Comparison of ENCODE assay signal across 20 cellular contexts in the genomic region with DNA sequence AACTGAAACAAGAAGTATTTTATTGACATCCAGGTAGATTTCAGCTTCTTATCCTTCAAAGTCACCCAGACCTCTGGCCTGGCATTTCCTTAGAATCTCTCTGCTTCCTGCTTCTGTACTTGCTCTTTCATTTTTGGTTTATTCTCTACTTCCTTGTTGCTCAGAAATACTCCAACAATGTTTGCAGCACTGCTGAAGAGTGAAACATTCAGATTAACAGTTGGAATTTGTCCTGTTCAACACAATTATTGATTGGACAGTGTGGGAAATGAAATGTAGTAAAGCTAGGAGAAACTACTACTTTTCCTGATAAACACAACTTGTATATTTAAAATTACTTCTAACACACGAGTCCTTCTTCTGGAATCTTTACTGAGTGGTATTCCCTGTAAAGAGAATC.
DNase-seq lines count a peak whose midpoint lies in the region; ATAC-seq and TF ChIP-seq lines count a peak whose summit lies in the region.
"Had no signal": no experiment of that assay in that cellular context is flagged by ENCODE, and none has a peak within 500 bp of the region (broad histone marks: within the 10 kb centered on the region; RNA-seq: fewer than 3 reads in every experiment).

No MANE protein-coding gene starts in this region.

- H2AFZ ChIP-seq in ACC112 (ENCODE audit: low read length, unreplicated experiment) (peak overlapping the region; percentile 32), OCI-LY3 (ENCODE audit: low read depth, low read length) (peak overlapping the region; percentile 15; the same call in 1 of the 2 replicates)
- H2AFZ ChIP-seq: GM23338 had no signal

- H3K4me3 ChIP-seq in ACC112 (ENCODE audit: low read depth, low read length), result no peak overlapping the region
- H3K4me3 ChIP-seq in OCI-LY3 (ENCODE audit: low read length), result no peak overlapping the region
- no peak overlapping the region for H3K4me3 ChIP-seq in right lobe of liver
- H3K4me3 ChIP-seq in testis, result no peak overlapping the region
- H3K4me3 ChIP-seq: BLaER1 treated with 17β-estradiol and CSF1 and Interleukin-3, amounts not matched to agents 10 nM and 100 nM; GM23338 had no signal

- TF ChIP-seq POLR2A in right lobe of liver (IDR thresholded peaks at IDR 0.05), result no peak
- TF ChIP-seq POLR2A in testis (IDR thresholded peaks at IDR 0.05), result no peak

- H3K4me1 ChIP-seq in ACC112 (ENCODE audit: control insufficient read depth, insufficient read depth, low read length, unreplicated experiment) (no peaks in the 10 kb centered on the region), OCI-LY3 (ENCODE audit: low read length) (no peaks in the 10 kb centered on the region), right lobe of liver (peaks cover 0 to 8% (median 3%) of the 10 kb centered on the region in 4 donors), testis (no peaks in the 10 kb centered on the region)
- H3K4me1 ChIP-seq: BE2C; BLaER1 treated with 17β-estradiol and CSF1 and Interleukin-3, amounts not matched to agents 10 nM and 100 nM had no signal

- intact Hi-C loops in right lobe of liver (cut with DNase I), result no loop called here
- intact Hi-C loops in testis (cut with DNase I; ENCODE audit: low total_unique reads), result no loop called here

- H3K4me2 ChIP-seq in OCI-LY3 (ENCODE audit: low read length), result no peak overlapping the region
- H3K4me2 ChIP-seq: BLaER1 treated with 17β-estradiol and CSF1 and Interleukin-3, amounts not matched to agents 10 nM and 100 nM; GM23338 had no signal

- H3K27me3 ChIP-seq in ACC112 (ENCODE audit: insufficient read depth, low read length) (no peaks in the 10 kb centered on the region), OCI-LY3 (ENCODE audit: low read depth, low read length) (no peaks in the 10 kb centered on the region), right lobe of liver (no peaks in the 10 kb centered on the region), testis (no peaks in the 10 kb centered on the region)
- H3K27me3 ChIP-seq: BE2C; BLaER1 treated with 17β-estradiol and CSF1 and Interleukin-3, amounts not matched to agents 10 nM and 100 nM had no signal

- H3K9ac ChIP-seq in OCI-LY3 (ENCODE audit: low read length), result no peak overlapping the region
- H3K9ac ChIP-seq: BLaER1 treated with 17β-estradiol and CSF1 and Interleukin-3, amounts not matched to agents 10 nM and 100 nM had no signal

- no peaks in the 10 kb centered on the region for H4K20me1 ChIP-seq in OCI-LY3 (ENCODE audit: insufficient read depth, low read length)
- H4K20me1 ChIP-seq: BLaER1 treated with 17β-estradiol and CSF1 and Interleukin-3, amounts not matched to agents 10 nM and 100 nM had no signal

- H3K36me3 ChIP-seq in ACC112 (ENCODE audit: insufficient read depth, low read length), result no peaks in the 10 kb centered on the region
- no peaks in the 10 kb centered on the region for H3K36me3 ChIP-seq in OCI-LY3 (replicated peaks; ENCODE audit: low read depth, low read length)
- no peaks in the 10 kb centered on the region for H3K36me3 ChIP-seq in right lobe of liver
- no peaks in the 10 kb centered on the region for H3K36me3 ChIP-seq in testis (ENCODE audit: low read depth, missing control alignments)
- H3K36me3 ChIP-seq: BE2C; BLaER1 treated with 17β-estradiol and CSF1 and Interleukin-3, amounts not matched to agents 10 nM and 100 nM had no signal

- TF ChIP-seq CTCF in OCI-LY3 (IDR thresholded peaks at IDR 0.05; ENCODE audit: low read depth, low read length), result no peak
- no peak for TF ChIP-seq CTCF in right lobe of liver (IDR thresholded peaks at IDR 0.05)
- TF ChIP-seq CTCF in testis (IDR thresholded peaks at IDR 0.05), result no peak

- DNase-seq in HT-29 (ENCODE audit: low spot score), result peak; percentile 26
- no peak for DNase-seq in right lobe of liver
- DNase-seq in NCI-H1436 (lab: John Stamatoyannopoulos, UW), result no peak
- DNase-seq in nucleus accumbens (lab: John Stamatoyannopoulos, UW), result no peak
- no peak for DNase-seq in testis
- DNase-seq: ACHN; AML-193; BE2C; CD4-positive, alpha-beta T cell; CD8-positive, alpha-beta memory T cell; DMS53; DMS79 treated with DMSO at 0.1 percent for 48 hours; GF-D8; H9 had no signal

- no peaks in the 10 kb centered on the region for H3K79me2 ChIP-seq in ACC112 (ENCODE audit: control insufficient read depth, insufficient read depth, low read length, unreplicated experiment)
- no peaks in the 10 kb centered on the region for H3K79me2 ChIP-seq in OCI-LY3 (ENCODE audit: low read length)

- H3K27ac ChIP-seq in ACC112 (ENCODE audit: low read depth, low read length) (no peak overlapping the region), OCI-LY3 (ENCODE audit: low read length) (no peak overlapping the region), right lobe of liver (peak overlapping the region in 1 of 3 donors; percentile 9), testis (no peak overlapping the region)
- H3K27ac ChIP-seq: BLaER1 treated with 17β-estradiol and CSF1 and Interleukin-3, amounts not matched to agents 10 nM and 100 nM had no signal

- ATAC-seq in right lobe of liver (peak; percentile 37 to 93 (median 62)), GM18907 (IDR thresholded peaks at IDR 0.05; ENCODE audit: unreplicated experiment) (no peak)
- ATAC-seq: GM23338, HCT116 had no signal

- H3K9me3 ChIP-seq in OCI-LY3 (ENCODE audit: insufficient read depth, low read length) (no peaks in the 10 kb centered on the region), right lobe of liver (no peaks in the 10 kb centered on the region), testis (no peaks in the 10 kb centered on the region)
- H3K9me3 ChIP-seq: BE2C had no signal

- 14% methylated on average over 1 of the region's 1 CpG for WGBS in right lobe of liver (ENCODE audit: insufficient coverage, low coverage, low lambda C conversion rate, missing lambda C conversion rate)
- 76 to 84% methylated on average over 1 of the region's 1 CpG for WGBS in testis, 2 donors
